10 cellular contexts compared by ENCODE assay signal in the genomic region with DNA sequence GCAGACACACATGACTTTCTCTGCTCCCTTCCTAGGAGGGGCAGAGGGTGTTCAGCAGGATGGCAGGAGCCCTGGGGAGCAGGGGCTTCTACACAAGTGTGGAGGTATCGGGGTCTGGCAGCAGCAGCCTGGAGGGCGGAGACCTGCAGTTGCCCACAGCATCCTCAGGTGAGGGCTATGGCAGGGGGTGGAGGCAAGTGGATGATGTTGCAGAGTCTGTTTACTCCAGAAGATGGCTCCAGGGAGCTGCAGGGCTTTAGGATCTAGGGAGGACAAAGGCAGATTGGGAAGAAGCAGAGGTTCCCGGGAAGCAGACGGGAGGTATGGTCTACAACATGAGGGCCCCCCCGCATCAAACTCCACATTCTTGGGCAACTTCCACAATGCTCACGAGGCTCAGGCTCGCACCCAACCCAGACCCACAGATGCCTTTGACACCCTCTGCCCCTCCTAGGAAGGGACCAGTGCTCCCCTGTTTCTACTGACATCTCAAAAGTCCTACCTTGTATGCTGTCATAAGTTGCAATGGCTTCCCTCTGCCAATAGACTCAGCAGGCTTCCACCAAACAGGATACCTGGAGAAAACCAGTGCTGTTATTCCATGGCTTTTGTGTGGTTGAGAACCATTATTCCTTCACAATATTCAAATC. TPM values are rescaled to one million over a fixed set of nuclear protein-coding genes. Genes with fewer than 3 reads are reported as not detected.
DNase-seq lines count a peak whose midpoint lies in the region; ATAC-seq, FAIRE-seq and TF ChIP-seq lines count a peak whose summit lies in the region.
"Had no signal": no experiment of that assay in that cellular context is flagged by ENCODE, and none has a peak within 500 bp of the region (broad histone marks: within the 10 kb centered on the region; RNA-seq: fewer than 3 reads in every experiment).

No MANE protein-coding gene starts in this region.

- H3K27ac ChIP-seq in A549: no peak overlapping the region
- H3K27ac ChIP-seq: epithelial cell of prostate, SJSA1 had no signal

- TF ChIP-seq EP300 in A549 (IDR thresholded peaks at IDR 0.05): no peak

- peak overlapping the region; percentile 27; the same call in 2 of the 3 replicates for H3K4me2 ChIP-seq in A549

- DNase-seq in A549 (ENCODE audit: low read depth in 1 of 2, low spot score in 1 of 2): peak; percentile 47 to 60
- DNase-seq in GM20000 (ENCODE audit: low spot score): no peak
- peak; percentile 65 for DNase-seq in NCI-H69 (lab: John Stamatoyannopoulos, UW)
- no peak for DNase-seq in activated CD4-positive, CD25-positive, alpha-beta regulatory T cell treated with anti-CD3 and anti-CD28 coated beads, Interleukin-2, amount 50 U/mL, for 72 hours

- POLR2A ChIA-PET in A549 (lab: Yijun Ruan, JAX): no interaction called here

- CTCF ChIA-PET in A549 (lab: Yijun Ruan, JAX): interaction anchor here (0.6 to 2.3 kb wide), 17 partner anchors 9 to 423 kb away, joined by 3 to 7 read pairs (median 4); partner anchors contain the start of gene PDIA6

- no peaks in the 10 kb centered on the region for H3K9me3 ChIP-seq in A549
- H3K9me3 ChIP-seq: SJSA1 had no signal

- no peak overlapping the region for H3K4me3 ChIP-seq in A549
- H3K4me3 ChIP-seq: SJSA1 had no signal

- peak; percentile 32 for FAIRE-seq in A549 (lab: Jason Lieb, UNC)

- WGBS in A549 (ENCODE audit: missing lambda C conversion rate): 4% methylated on average over 7 of the region's 7 CpGs

- TF ChIP-seq POLR2A in A549 (IDR thresholded peaks at IDR 0.05; ENCODE audit: low read length): no peak

- ATAC-seq in A549: peak; percentile 93 to 96
- peak; percentile 64 for ATAC-seq in esophagus mucosa
- ATAC-seq in GM21390 (IDR thresholded peaks at IDR 0.05; ENCODE audit: unreplicated experiment): no peak
- no peak for ATAC-seq in HG03039 (IDR thresholded peaks at IDR 0.05; ENCODE audit: unreplicated experiment)
- ATAC-seq in GM18861 (IDR thresholded peaks at IDR 0.05; ENCODE audit: unreplicated experiment): no peak

- H3K4me1 ChIP-seq in A549: no peaks in the 10 kb centered on the region
- H3K4me1 ChIP-seq: SJSA1 had no signal

- peak; percentile 55 for TF ChIP-seq CTCF in A549 (IDR thresholded peaks at IDR 0.05)
- peak; percentile 19 for TF ChIP-seq CTCF in GM20000 (IDR thresholded peaks at IDR 0.05; ENCODE audit: extremely low read depth, missing control alignments)

- peak; percentile 60 to 74 for TF ChIP-seq RAD21 in A549 (conservative IDR thresholded peaks at IDR 0.05 in 1 of 2, IDR thresholded peaks at IDR 0.05 in 1 of 2)

TF ChIP-seq in A549, 52 proteins besides CTCF, POLR2A, EP300 and RAD21:
- TF ChIP-seq CHD2 (IDR thresholded peaks at IDR 0.05; ENCODE audit: low read length, partially characterized antibody) (no peak), POLR2AphosphoS2 (conservative IDR thresholded peaks at IDR 0.05; ENCODE audit: low read length) (no peak), NPAS2 (CRISPR knock-in tag; IDR thresholded peaks at IDR 0.05; ENCODE audit: borderline replicate concordance) (no peak), SMC3 (IDR thresholded peaks at IDR 0.05) (peak; percentile 48; the same call in 2 of the 3 replicates)

RNA-seq across cellular contexts. Expression of gene ATP6V1C2, which starts 12.0 kb away (rescaled TPM):
- polyA plus RNA-seq in A549 (2011; rRNA removed) (0.14 and 0.21 TPM in 2 replicates), A549 (2017; fragmentation: RNase III; extraction: RNeasy Plus Mini Kit Qiagen cat#74134 plus additional on column Dnase treatment) (0.08 to 0.18 TPM (median 0.09 TPM) in 3 replicates)
- polyA plus RNA-seq in A549 (2012; cell fraction: cytosol; rRNA removed): 0.03 and 0.04 TPM in 2 replicates
- polyA plus RNA-seq in A549 (2012; cell fraction: nucleus; rRNA removed): 0.01 TPM in 1 of 2 replicates, not detected in the other
- polyA minus RNA-seq in A549 (2011; rRNA and poly(A)+ RNA removed): not detected in 2 replicates
- 5.1 TPM for total RNA-seq in esophagus mucosa

RNA-seq across cellular contexts. Expression of gene NOL10, which starts 19.6 kb away (rescaled TPM):
- polyA plus RNA-seq in A549 (2011; rRNA removed) (54.0 and 64.2 TPM in 2 replicates), A549 (2017; fragmentation: RNase III; extraction: RNeasy Plus Mini Kit Qiagen cat#74134 plus additional on column Dnase treatment) (38.9 to 46.0 TPM (median 39.1 TPM) in 3 replicates)
- polyA plus RNA-seq in A549 (2012; cell fraction: cytosol; rRNA removed): 13.2 and 14.7 TPM in 2 replicates
- polyA plus RNA-seq in A549 (2012; cell fraction: nucleus; rRNA removed): 7.0 and 13.7 TPM in 2 replicates
- polyA minus RNA-seq in A549 (2011; rRNA and poly(A)+ RNA removed): 44.2 and 51.6 TPM in 2 replicates
- 16.7 TPM for total RNA-seq in esophagus mucosa

Comparison
In these comparisons a context has a peak if more than half of its experiments do, and no peak if none do; other contexts are left out.
1. ATAC-seq: peak in A549 (2 of 2) and esophagus mucosa (single experiment); none in GM21390 (single experiment), HG03039 (single experiment) and GM18861 (single experiment).
2. DNase-seq: peak in A549 (2 of 2) and NCI-H69 (single experiment); none in GM20000 (single experiment) and activated CD4-positive, CD25-positive, alpha-beta regulatory T cell treated with anti-CD3 and anti-CD28 coated beads, Interleukin-2, amount 50 U/mL, for 72 hours (single experiment).